8 cellular contexts compared by ENCODE assay signal in genomic region chr11:6418958-6419611, GRCh38. TPM values are rescaled to one million over a fixed set of nuclear protein-coding genes. Genes with fewer than 3 reads are reported as not detected.
DNase-seq lines count a peak whose midpoint lies in the region; ATAC-seq lines count a peak whose summit lies in the region.

TSS of gene APBB1 (minus strand) at chr11:6419094. CDS start at chr11:6411347, 7,747 bp downstream.

- peak; percentile 6 for DNase-seq in NCI-H1694 treated with DMSO at 0.1 percent for 48 hours (lab: John Stamatoyannopoulos, UW)
- no peak for DNase-seq in NCI-H1694 (lab: John Stamatoyannopoulos, UW)
- DNase-seq in SK-MEL-5 (ENCODE audit: low read depth, low spot score) = peak; percentile 47
- peak; percentile 75 to 79 for DNase-seq in activated naive CD4-positive, alpha-beta T cell treated with anti-CD3 and anti-CD28 coated beads, Interleukin-2, amount 50 U/mL, for 72 hours (ENCODE audit: low spot score in 2 of 2)
- peak; percentile 60 for DNase-seq in glomerular visceral epithelial cell (ENCODE audit: extremely low spot score)
- peak; percentile 77 for DNase-seq in occipital lobe (lab: John Stamatoyannopoulos, UW)

- H3K9me3 Mint-ChIP-seq in activated naive CD4-positive, alpha-beta T cell treated with anti-CD3 and anti-CD28 coated beads, Interleukin-2, amount 50 U/mL, for 72 hours = no peaks in the 10 kb centered on the region

- H3K27ac Mint-ChIP-seq in activated naive CD4-positive, alpha-beta T cell treated with anti-CD3 and anti-CD28 coated beads, Interleukin-2, amount 50 U/mL, for 72 hours = peak within 1 kb of the TSS in 1 of 2 donors; percentile 75

- H3K27ac ChIP-seq in temporal lobe (ENCODE audit: low read depth, low read length) = peak within 1 kb of the TSS; percentile 90

- peak; percentile 53 for ATAC-seq in HG03354 (IDR thresholded peaks at IDR 0.05; ENCODE audit: poor library complexity, severe bottlenecking, unreplicated experiment)
- peak; percentile 28 to 67 for ATAC-seq in activated naive CD4-positive, alpha-beta T cell treated with anti-CD3 and anti-CD28 coated beads, Interleukin-2, amount 50 U/mL, for 72 hours

- in situ Hi-C loops in SK-MEL-5 (cut with HindIII; ENCODE audit: low pct_unique_long_range_greater_than_20kb, low sequenced_read_pairs) = no loop called here

- no peaks in the 10 kb centered on the region for H3K36me3 Mint-ChIP-seq in activated naive CD4-positive, alpha-beta T cell treated with anti-CD3 and anti-CD28 coated beads, Interleukin-2, amount 50 U/mL, for 72 hours

RNA-seq across cellular contexts. Expression of gene APBB1, which starts in this region (rescaled TPM):
- 38.0 and 46.2 TPM in 2 replicates for total RNA-seq in SK-MEL-5 (2014; rRNA removed; shearing (Covaris generic))
- polyA plus RNA-seq in SK-MEL-5 (2015; cell fraction: cytosol; rRNA removed) = 42.3 and 44.6 TPM in 2 replicates
- 42.3 and 57.8 TPM in 2 replicates for polyA plus RNA-seq in SK-MEL-5 (2015; cell fraction: nucleus; rRNA removed)
- total RNA-seq in activated naive CD4-positive, alpha-beta T cell treated with anti-CD3 and anti-CD28 coated beads, Interleukin-2, amount 50 U/mL, for 72 hours = 10 to 100 TPM; 40.0 to 72.5 TPM
- total RNA-seq in occipital lobe (266 TPM), temporal lobe (202 TPM)
